ENCODE assay signal across 11 cellular contexts in the genomic region with DNA sequence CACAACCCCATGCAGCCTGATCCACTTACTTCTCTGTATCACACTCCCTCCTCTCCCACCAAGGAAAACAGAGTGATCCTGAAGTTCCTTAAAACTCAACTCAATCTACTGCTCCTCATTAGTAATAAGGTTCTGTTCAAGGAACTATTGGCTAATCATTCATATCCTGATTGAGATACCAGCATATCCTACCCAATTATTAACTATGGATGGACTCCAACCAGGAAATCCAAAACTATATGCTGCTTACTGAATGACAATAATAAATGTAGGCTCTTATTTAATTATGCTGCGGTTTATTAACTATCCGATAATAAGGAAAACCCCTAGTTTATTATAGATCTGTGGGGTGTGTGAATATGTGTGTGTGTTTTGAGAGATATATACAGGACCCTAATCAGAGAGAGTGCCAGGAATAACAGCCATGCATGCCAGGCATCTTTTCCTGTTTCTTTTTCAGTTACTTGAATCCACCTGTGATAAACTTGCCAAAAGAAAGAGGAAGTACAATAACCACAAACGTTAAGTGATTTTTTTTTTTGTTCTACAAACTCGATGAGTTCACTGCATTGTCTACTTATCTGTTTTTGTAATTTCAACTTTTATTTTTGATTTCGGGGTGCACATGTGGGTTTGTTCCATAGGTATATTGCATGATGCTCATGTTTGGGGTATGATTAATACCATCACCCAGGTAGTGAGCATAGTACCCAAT.
DNase-seq lines count a peak whose midpoint lies in the region; ATAC-seq and TF ChIP-seq lines count a peak whose summit lies in the region.
"Had no signal": no experiment of that assay in that cellular context is flagged by ENCODE, and none has a peak within 500 bp of the region (broad histone marks: within the 10 kb centered on the region; RNA-seq: fewer than 3 reads in every experiment).

No MANE protein-coding gene starts in this region.

- H4K20me1 ChIP-seq in Loucy (ENCODE audit: insufficient read depth, low read length, poor library complexity, severe bottlenecking): no peaks in the 10 kb centered on the region

- H3K9ac ChIP-seq in Loucy (ENCODE audit: low read depth, low read length, poor library complexity, severe bottlenecking): no peak overlapping the region

- TF ChIP-seq CTCF in Loucy (conservative IDR thresholded peaks at IDR 0.05; ENCODE audit: low read length) (no peak), body of pancreas (IDR thresholded peaks at IDR 0.05) (no peak), Calu3 (IDR thresholded peaks at IDR 0.05; ENCODE audit: unreplicated experiment) (no peak), spleen (IDR thresholded peaks at IDR 0.05 in 8 of 11, conservative IDR thresholded peaks at IDR 0.05 in 3 of 11) (no peak)

- H3K9me2 ChIP-seq in Loucy (replicated peaks; ENCODE audit: low read depth, low read length): no peaks in the 10 kb centered on the region

- H3K4me1 Mint-ChIP-seq in Calu3 (ENCODE audit: low read depth, unreplicated experiment): peaks cover 15% of the 10 kb centered on the region

- BruUV-seq in Calu3 (replicated peaks; lab: Mats Ljungman, UMichigan): no TSS peak

- peak; percentile 50 for ATAC-seq in GM18498 (IDR thresholded peaks at IDR 0.05; ENCODE audit: unreplicated experiment)
- ATAC-seq in GM21447 (IDR thresholded peaks at IDR 0.05; ENCODE audit: unreplicated experiment): peak; percentile 68
- peak; percentile 33 for ATAC-seq in body of pancreas

- TF ChIP-seq POLR2A in body of pancreas (IDR thresholded peaks at IDR 0.05) (no peak), spleen (IDR thresholded peaks at IDR 0.05) (no peak)

- H3K4me1 ChIP-seq in Loucy (ENCODE audit: insufficient read depth, low read length, poor library complexity, severe bottlenecking) (peaks cover 17% of the 10 kb centered on the region), body of pancreas (no peaks in the 10 kb centered on the region), spleen (peaks cover 0 to 27% (median 5%) of the 10 kb centered on the region in 6 donors)

- H3K79me2 ChIP-seq in Loucy (ENCODE audit: insufficient read depth, low read length): no peaks in the 10 kb centered on the region

- H3K27ac ChIP-seq in body of pancreas (peak overlapping the region in 1 of 4 donors; percentile 32), spleen (peak overlapping the region in 1 of 8 donors; percentile 7)

- peak overlapping the region; percentile 54 for H3K4me2 ChIP-seq in Loucy (ENCODE audit: low read depth, low read length, poor library complexity, severe bottlenecking)

- 0 out of 2 replicates have a peak, but pooled peaks cover 2% of the 10 kb centered on the region for H3F3A ChIP-seq in Loucy (ENCODE audit: low read depth)

- H2AFZ ChIP-seq in Loucy (ENCODE audit: low read length): peak overlapping the region; percentile 24; the same call in 1 of the 2 replicates

- intact Hi-C loops in body of pancreas (cut with DNase I) (no loop called here), Calu3 (cut with micrococcal nuclease; ENCODE audit: unreplicated experiment) (no loop called here), spleen (cut with DNase I; ENCODE audit: low total_unique reads) (no loop called here)

- no peaks in the 10 kb centered on the region for H3K27me3 Mint-ChIP-seq in Calu3 (ENCODE audit: unreplicated experiment)

- H3K36me3 ChIP-seq in Loucy (ENCODE audit: insufficient read depth, low read length) (no peaks in the 10 kb centered on the region), body of pancreas (replicated peaks in 1 of 2; ENCODE audit: insufficient read depth in 1 of 2, low read depth in 2 of 2) (no peaks in the 10 kb centered on the region), spleen (no peaks in the 10 kb centered on the region)

- H3K27me3 ChIP-seq in Loucy (ENCODE audit: insufficient read depth, low read length, poor library complexity, severe bottlenecking) (no peaks in the 10 kb centered on the region), body of pancreas (no peaks in the 10 kb centered on the region), spleen (replicated peaks in 1 of 7) (no peaks in the 10 kb centered on the region)

- DNase-seq in body of pancreas (no peak), Calu3 (no peak), spleen (no peak), HUDEP-2 (lab: John Stamatoyannopoulos, UW; ENCODE audit: unreplicated experiment in 76 of 76) (no peak)
- DNase-seq in effector CD8-positive, alpha-beta T cell (lab: John Stamatoyannopoulos, UW): no peak
- DNase-seq: midbrain, NCI-H524 treated with DMSO at 0.1 percent for 48 hours had no signal

- H3K9me3 Mint-ChIP-seq in Calu3 (ENCODE audit: low read depth, unreplicated experiment): peaks cover 4% of the 10 kb centered on the region

- H3K36me3 Mint-ChIP-seq in Calu3 (ENCODE audit: insufficient read depth, unreplicated experiment): no peaks in the 10 kb centered on the region
- H3K36me3 Mint-ChIP-seq: brain had no signal

- CTCF ChIA-PET in Calu3 (lab: Charles Lee): no interaction called here

- H3K4me3 ChIP-seq in Loucy (ENCODE audit: low read length, poor library complexity, severe bottlenecking) (peak overlapping the region; percentile 28), body of pancreas (no peak overlapping the region), spleen (no peak overlapping the region)

- H3K9me3 ChIP-seq in Loucy (ENCODE audit: insufficient read depth, low read depth, low read length) (no peaks in the 10 kb centered on the region; the same call in 1 of the 2 replicates), body of pancreas (no peaks in the 10 kb centered on the region), spleen (peaks cover 0 to 12% (median 5%) of the 10 kb centered on the region in 8 donors)

- no peak overlapping the region for H3K27ac Mint-ChIP-seq in Calu3 (ENCODE audit: unreplicated experiment)
- H3K27ac Mint-ChIP-seq: brain had no signal

- H3K4me3 Mint-ChIP-seq in Calu3 (ENCODE audit: low read depth, unreplicated experiment): no peak overlapping the region
- H3K4me3 Mint-ChIP-seq: brain had no signal

- WGBS in body of pancreas, 2 donors: 47 to 69% methylated on average over 5 of the region's 5 CpGs
- WGBS in spleen, 5 donors: 23 to 43% (median 25%) methylated on average over 5 of the region's 5 CpGs
